Comparison of ENCODE assay signal across 22 cellular contexts in genomic region chr10:126500866-126501265, GRCh38.
DNase-seq lines count a peak whose midpoint lies in the region; ATAC-seq, FAIRE-seq and TF ChIP-seq lines count a peak whose summit lies in the region.
"Had no signal": no experiment of that assay in that cellular context is flagged by ENCODE, and none has a peak within 500 bp of the region (broad histone marks: within the 10 kb centered on the region; RNA-seq: fewer than 3 reads in every experiment).

No MANE protein-coding gene starts in this region.

- ATAC-seq in GM19397 (IDR thresholded peaks at IDR 0.05; ENCODE audit: unreplicated experiment) = no peak
- no peak for ATAC-seq in HG02938 (IDR thresholded peaks at IDR 0.05; ENCODE audit: unreplicated experiment)
- ATAC-seq: effector memory CD8-positive, alpha-beta T cell; GM12878; heart left ventricle had no signal

- no peaks in the 10 kb centered on the region for H3K9me3 Mint-ChIP-seq in HFFc6

- H3K27me3 Mint-ChIP-seq in HFFc6 (ENCODE audit: insufficient read depth) = peaks cover 2% of the 10 kb centered on the region
- H3K27me3 Mint-ChIP-seq: effector memory CD8-positive, alpha-beta T cell had no signal

- no peak for FAIRE-seq in D721Med (lab: Jason Lieb, UNC)
- FAIRE-seq: GM12878 had no signal

- in situ Hi-C loops in astrocyte of the spinal cord (cut with HindIII; ENCODE audit: low sequenced_read_pairs) = no loop called here

- H3K4me3 Mint-ChIP-seq in HFFc6 = no peak overlapping the region
- H3K4me3 Mint-ChIP-seq: CD8-positive, alpha-beta memory T cell; effector memory CD8-positive, alpha-beta T cell had no signal

- no peaks in the 10 kb centered on the region for H3K36me3 Mint-ChIP-seq in HFFc6 (ENCODE audit: low read depth)
- H3K36me3 Mint-ChIP-seq: CD8-positive, alpha-beta memory T cell had no signal

- no peak overlapping the region for H3K4me3 ChIP-seq in astrocyte of the spinal cord (ENCODE audit: low read depth, low read length)
- H3K4me3 ChIP-seq: cardiac muscle cell, GM12878, heart left ventricle had no signal

- DNase-seq in A172 (ENCODE audit: low spot score) = peak; percentile 50
- DNase-seq in HFFc6 = peak; percentile 46
- peak; percentile 84 for DNase-seq in astrocyte of the spinal cord (ENCODE audit: low read depth, low spot score)
- peak; percentile 40 for DNase-seq in glomerular visceral epithelial cell (ENCODE audit: extremely low spot score)
- no peak for DNase-seq in D721Med (ENCODE audit: insufficient read length, low spot score)
- no peak for DNase-seq in stimulated activated CD4-positive, alpha-beta T cell treated with anti-CD3 and anti-CD28 coated beads, Interleukin-12 subunit alpha, Interleukin-12 subunit beta, amount 100 ng/mL, for 4 hours
- DNase-seq: activated CD4-positive, alpha-beta T cell treated with anti-CD3 and anti-CD28 coated beads for 48 hours; activated naive CD4-positive, alpha-beta T cell treated with Interleukin-2 at 50 U/mL for 16 hours; CD8-positive, alpha-beta memory T cell; effector memory CD8-positive, alpha-beta T cell; H7; heart left ventricle; islet precursor cell; mesendoderm; NCI-H1092; Right ventricle myocardium superior; stimulated activated CD4-positive, alpha-beta T cell treated with anti-CD3 and anti-CD28 coated beads, Interleukin-4, amount 100 ng/mL, for 4 hours; T-helper 9 cell had no signal

- TF ChIP-seq CTCF in HFFc6 (IDR thresholded peaks at IDR 0.05) (no peak), astrocyte of the spinal cord (IDR thresholded peaks at IDR 0.05; ENCODE audit: low read depth, low read length) (no peak), D721Med (IDR thresholded peaks at IDR 0.05; ENCODE audit: insufficient read depth, missing control alignments) (no peak)

- H3K27ac Mint-ChIP-seq in HFFc6 = no peak overlapping the region
- H3K27ac Mint-ChIP-seq: CD8-positive, alpha-beta memory T cell; effector memory CD8-positive, alpha-beta T cell had no signal

- H3K4me1 Mint-ChIP-seq in HFFc6 (ENCODE audit: low read depth) = peaks cover 13% of the 10 kb centered on the region

Comparison
In these comparisons a context has a peak if more than half of its experiments do, and no peak if none do; other contexts are left out.
1. DNase-seq: peak in A172 (single experiment), HFFc6 (single experiment), astrocyte of the spinal cord (single experiment) and glomerular visceral epithelial cell (single experiment); none in D721Med (single experiment) and stimulated activated CD4-positive, alpha-beta T cell treated with anti-CD3 and anti-CD28 coated beads, Interleukin-12 subunit alpha, Interleukin-12 subunit beta, amount 100 ng/mL, for 4 hours (single experiment).